ENCODE assay signal across 23 cellular contexts in the genomic region with DNA sequence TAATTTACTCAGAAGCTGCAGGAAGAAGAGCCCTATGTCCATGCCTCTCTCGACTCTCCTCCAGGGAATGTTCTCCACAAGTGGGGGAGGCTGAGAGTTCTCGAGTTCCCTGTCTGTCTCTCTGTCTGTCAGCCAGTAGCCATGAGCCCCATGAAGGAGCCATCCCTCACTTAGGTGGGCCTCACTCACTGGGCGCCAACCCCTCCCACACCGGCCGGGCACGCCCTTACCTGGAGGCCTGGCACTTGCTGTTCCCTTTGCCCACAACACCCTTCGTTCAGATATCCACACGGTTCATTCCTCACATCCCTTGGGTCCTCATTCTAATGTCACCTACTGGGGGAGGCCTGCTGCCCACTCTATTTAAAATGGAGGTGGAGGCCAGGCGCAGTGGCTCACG. TPM values are rescaled to one million over a fixed set of nuclear protein-coding genes. Genes with fewer than 3 reads are reported as not detected.
"Had no signal": no experiment of that assay in that cellular context is flagged by ENCODE, and none has a peak within 500 bp of the region (broad histone marks: within the 10 kb centered on the region; RNA-seq: fewer than 3 reads in every experiment).

No MANE protein-coding gene starts in this region.

- H3K27me3 ChIP-seq: ascending aorta, left lung, ovary, right lobe of liver, testis, upper lobe of left lung had no signal

- H3K9me3 ChIP-seq: ascending aorta, gastrocnemius medialis, left lung, ovary, psoas muscle, right lobe of liver, testis, upper lobe of left lung had no signal

- H3K27ac Mint-ChIP-seq: activated B cell treated with CpG ODN at 0.5 μM for 24 hours had no signal

- DNase-seq: activated B cell treated with CpG ODN at 0.5 μM for 24 hours; activated CD4-positive, alpha-beta T cell treated with anti-CD3 and anti-CD28 coated beads, Interleukin-2, amount 50 U/mL, for 1 hour; activated effector memory CD4-positive, alpha-beta T cell treated with Interleukin-2 at 50 U/mL for 16 hours; activated naive CD4-positive, alpha-beta T cell treated with anti-CD3 and anti-CD28 coated beads, Interleukin-2, amount 10 ng/mL, durations not matched to agents 7 days and 5 days; activated T-cell treated with anti-CD3 and anti-CD28 coated beads, Interleukin-2, amount 50 U/mL, for 1 hour; gastrocnemius medialis; left lung; mammary epithelial cell; midbrain; ovary; psoas muscle; small intestine; stimulated activated CD4-positive, alpha-beta T cell treated with anti-CD3 and anti-CD28 coated beads, Interleukin-4, amount 100 ng/mL, for 1 hour; SW 1271; T-helper 2 cell; testis had no signal

- ATAC-seq: gastrocnemius medialis; psoas muscle; stimulated activated memory B cell treated with anti-CD40 and anti-IgM and Interleukin-4, amounts not matched to agents 10 μg/mL and 1 μg/mL and 100 μg/mL, for 72 hours had no signal

- H3K36me3 Mint-ChIP-seq: stimulated activated memory B cell treated with anti-CD40 and anti-IgM and Interleukin-4, amounts not matched to agents 10 μg/mL and 1 μg/mL and 100 μg/mL, for 72 hours had no signal

- H3K27ac ChIP-seq: ascending aorta, coronary artery, gastrocnemius medialis, left lung, ovary, psoas muscle, right lobe of liver, testis, upper lobe of left lung had no signal

- H3K36me3 ChIP-seq: ascending aorta, gastrocnemius medialis, left lung, ovary, right lobe of liver, upper lobe of left lung had no signal

- H3K4me3 ChIP-seq: ascending aorta, coronary artery, gastrocnemius medialis, left lung, ovary, psoas muscle, right lobe of liver, testis, upper lobe of left lung had no signal

- H3K4me1 ChIP-seq: ascending aorta, gastrocnemius medialis, psoas muscle, right lobe of liver, testis had no signal

- H3K4me3 Mint-ChIP-seq: activated B cell treated with CpG ODN at 0.5 μM for 24 hours; activated naive CD4-positive, alpha-beta T cell treated with anti-CD3 and anti-CD28 coated beads, Interleukin-2, amount 10 ng/mL, durations not matched to agents 7 days and 5 days; neural crest cell; stimulated activated memory B cell treated with anti-CD40 and anti-IgM and Interleukin-4, amounts not matched to agents 10 μg/mL and 1 μg/mL and 100 μg/mL, for 72 hours had no signal

- H3K27me3 Mint-ChIP-seq: activated B cell treated with CpG ODN at 0.5 μM for 24 hours; activated naive CD4-positive, alpha-beta T cell treated with anti-CD3 and anti-CD28 coated beads, Interleukin-2, amount 10 ng/mL, durations not matched to agents 7 days and 5 days; stimulated activated memory B cell treated with anti-CD40 and anti-IgM and Interleukin-4, amounts not matched to agents 10 μg/mL and 1 μg/mL and 100 μg/mL, for 72 hours had no signal

- H3K9me3 Mint-ChIP-seq: activated B cell treated with CpG ODN at 0.5 μM for 24 hours; neural crest cell; stimulated activated memory B cell treated with anti-CD40 and anti-IgM and Interleukin-4, amounts not matched to agents 10 μg/mL and 1 μg/mL and 100 μg/mL, for 72 hours had no signal

RNA-seq across cellular contexts. Expression of a gene that starts 14.2 kb away (rescaled TPM):
- total RNA-seq: mammary epithelial cell, myocyte had no signal

RNA-seq across cellular contexts. Expression of a gene that starts 42.8 kb away (rescaled TPM):
- total RNA-seq: ascending aorta, gastrocnemius medialis, myocyte, neural crest cell, psoas muscle had no signal
- polyA plus RNA-seq: psoas muscle had no signal
